ENCODE assay signal across 11 cellular contexts in genomic region chr4:36325499-36325898, GRCh38. TPM values are rescaled to one million over a fixed set of nuclear protein-coding genes. Genes with fewer than 3 reads are reported as not detected.
DNase-seq lines count a peak whose midpoint lies in the region; ATAC-seq, FAIRE-seq and TF ChIP-seq lines count a peak whose summit lies in the region.
"Had no signal": no experiment of that assay in that cellular context is flagged by ENCODE, and none has a peak within 500 bp of the region (broad histone marks: within the 10 kb centered on the region; RNA-seq: fewer than 3 reads in every experiment).

No MANE protein-coding gene starts in this region.

- TF ChIP-seq EP300 in HepG2 (IDR thresholded peaks at IDR 0.05; ENCODE audit: low read depth in 2 of 2, low read length in 2 of 2) = no peak
- TF ChIP-seq EP300 in HepG2 (CRISPR knock-in tag; IDR thresholded peaks at IDR 0.05; ENCODE audit: borderline replicate concordance) = no peak

- H3K27ac ChIP-seq in right lobe of liver (no peak overlapping the region), HepG2 (ENCODE audit: extremely low read length, insufficient read depth, low read length) (no peak overlapping the region)
- H3K27ac ChIP-seq: C4-2B had no signal

- no peaks in the 10 kb centered on the region for H3K79me2 ChIP-seq in HepG2 (ENCODE audit: insufficient read depth, low read length)

- no TSS peak for BruUV-seq in HepG2 (replicated peaks; lab: Mats Ljungman, UMichigan)

- no peaks in the 10 kb centered on the region for H4K20me1 ChIP-seq in HepG2 (ENCODE audit: insufficient read depth, low read length)

- no peak overlapping the region for H2AFZ ChIP-seq in HepG2 (ENCODE audit: low read length)

- ATAC-seq in right lobe of liver = peak; percentile 32 to 84 (median 56)
- no peak for ATAC-seq in HepG2
- ATAC-seq in HG02938 (IDR thresholded peaks at IDR 0.05; ENCODE audit: unreplicated experiment) = peak; percentile 91

- POLR2A ChIA-PET in HepG2 (lab: Yijun Ruan, JAX) = no interaction called here

- WGBS in right lobe of liver (ENCODE audit: insufficient coverage, low coverage, low lambda C conversion rate, missing lambda C conversion rate) = 43% methylated on average over 1 of the region's 1 CpG
- WGBS in HepG2 (ENCODE audit: low lambda C conversion rate) = 8% methylated on average over 1 of the region's 1 CpG

- intact Hi-C loops in right lobe of liver (cut with DNase I) (no loop called here), HepG2 (cut with micrococcal nuclease; ENCODE audit: unreplicated experiment) (no loop called here)

- FAIRE-seq in HepG2 (lab: Jason Lieb, UNC) = no peak
- FAIRE-seq: endometrium had no signal

- no peak overlapping the region for H3K4me2 ChIP-seq in HepG2 (ENCODE audit: low read depth, low read length)

- no peaks in the 10 kb centered on the region for H3K36me3 ChIP-seq in right lobe of liver
- no peaks in the 10 kb centered on the region for H3K36me3 ChIP-seq in HepG2 (replicated peaks in 1 of 2; ENCODE audit: control insufficient read depth in 1 of 2, insufficient read depth in 2 of 2, low read length in 2 of 2)

- CTCF ChIA-PET in HepG2 (lab: Yijun Ruan, JAX; ENCODE audit: low intra/inter-chr PET ratio, low total read pairs) = no interaction called here

- H3K9me3 ChIP-seq in right lobe of liver = no peaks in the 10 kb centered on the region
- no peaks in the 10 kb centered on the region for H3K9me3 ChIP-seq in HepG2 (ENCODE audit: low read length)

- TF ChIP-seq CTCF in right lobe of liver (IDR thresholded peaks at IDR 0.05) (no peak), HepG2 (CRISPR knock-in tag; IDR thresholded peaks at IDR 0.05) (no peak)

- no peak overlapping the region for H3K4me3 ChIP-seq in right lobe of liver
- H3K4me3 ChIP-seq in HepG2 (replicated peaks in 1 of 3; ENCODE audit: insufficient read depth in 1 of 3, low read depth in 2 of 3, low read length in 3 of 3) = no peak overlapping the region

- in situ Hi-C loops in HepG2 (cut with HindIII; ENCODE audit: extremely low pct_ligation_motif_present, low pct_unique_long_range_greater_than_20kb) = no loop called here

- TF ChIP-seq RAD21 in HepG2 (CRISPR knock-in tag; IDR thresholded peaks at IDR 0.05) = no peak

- H3K9ac ChIP-seq in HepG2 (ENCODE audit: insufficient read depth, low read depth, low read length) = no peak overlapping the region

- TF ChIP-seq POLR2A in right lobe of liver (IDR thresholded peaks at IDR 0.05) = no peak
- no peak for TF ChIP-seq POLR2A in HepG2 (IDR thresholded peaks at IDR 0.05; ENCODE audit: insufficient read depth in 1 of 2, low read depth in 2 of 2, low read length in 2 of 2)

- no peaks in the 10 kb centered on the region for H3K4me1 ChIP-seq in right lobe of liver
- H3K4me1 ChIP-seq in HepG2 (ENCODE audit: insufficient read depth, low read length) = no peaks in the 10 kb centered on the region

- DNase-seq in right lobe of liver (no peak), HepG2 (ENCODE audit: low spot score) (no peak), SKM-1 treated with dmso at 0.1 percent for 144 hours (lab: John Stamatoyannopoulos, UW; ENCODE audit: unreplicated experiment) (peak; percentile 17), HK-2 (ENCODE audit: unreplicated experiment) (no peak), GF-D8 (lab: John Stamatoyannopoulos, UW) (no peak), D341Med (ENCODE audit: low spot score) (no peak), DMS114 treated with DMSO at 0.1 percent for 48 hours (lab: John Stamatoyannopoulos, UW; ENCODE audit: unreplicated experiment) (no peak)
- DNase-seq: IMR-90 had no signal

- no peaks in the 10 kb centered on the region for H3K27me3 ChIP-seq in right lobe of liver
- no peaks in the 10 kb centered on the region for H3K27me3 ChIP-seq in HepG2 (ENCODE audit: control insufficient read depth in 1 of 2, insufficient read depth in 2 of 2, low read length in 2 of 2)

TF ChIP-seq in HepG2, 621 proteins besides CTCF, POLR2A, EP300 and RAD21 (continues in another document):
- TF ChIP-seq EEA1 (CRISPR knock-in tag; IDR thresholded peaks at IDR 0.05; ENCODE audit: borderline replicate concordance) = no peak
- TF ChIP-seq ZNF644 (CRISPR knock-in tag; IDR thresholded peaks at IDR 0.05; ENCODE audit: low read depth) = no peak
- no peak for TF ChIP-seq PPARG (CRISPR knock-in tag; conservative IDR thresholded peaks at IDR 0.05)
- no peak for TF ChIP-seq ELF3 (CRISPR knock-in tag; IDR thresholded peaks at IDR 0.05)
- TF ChIP-seq, protein P1, sequence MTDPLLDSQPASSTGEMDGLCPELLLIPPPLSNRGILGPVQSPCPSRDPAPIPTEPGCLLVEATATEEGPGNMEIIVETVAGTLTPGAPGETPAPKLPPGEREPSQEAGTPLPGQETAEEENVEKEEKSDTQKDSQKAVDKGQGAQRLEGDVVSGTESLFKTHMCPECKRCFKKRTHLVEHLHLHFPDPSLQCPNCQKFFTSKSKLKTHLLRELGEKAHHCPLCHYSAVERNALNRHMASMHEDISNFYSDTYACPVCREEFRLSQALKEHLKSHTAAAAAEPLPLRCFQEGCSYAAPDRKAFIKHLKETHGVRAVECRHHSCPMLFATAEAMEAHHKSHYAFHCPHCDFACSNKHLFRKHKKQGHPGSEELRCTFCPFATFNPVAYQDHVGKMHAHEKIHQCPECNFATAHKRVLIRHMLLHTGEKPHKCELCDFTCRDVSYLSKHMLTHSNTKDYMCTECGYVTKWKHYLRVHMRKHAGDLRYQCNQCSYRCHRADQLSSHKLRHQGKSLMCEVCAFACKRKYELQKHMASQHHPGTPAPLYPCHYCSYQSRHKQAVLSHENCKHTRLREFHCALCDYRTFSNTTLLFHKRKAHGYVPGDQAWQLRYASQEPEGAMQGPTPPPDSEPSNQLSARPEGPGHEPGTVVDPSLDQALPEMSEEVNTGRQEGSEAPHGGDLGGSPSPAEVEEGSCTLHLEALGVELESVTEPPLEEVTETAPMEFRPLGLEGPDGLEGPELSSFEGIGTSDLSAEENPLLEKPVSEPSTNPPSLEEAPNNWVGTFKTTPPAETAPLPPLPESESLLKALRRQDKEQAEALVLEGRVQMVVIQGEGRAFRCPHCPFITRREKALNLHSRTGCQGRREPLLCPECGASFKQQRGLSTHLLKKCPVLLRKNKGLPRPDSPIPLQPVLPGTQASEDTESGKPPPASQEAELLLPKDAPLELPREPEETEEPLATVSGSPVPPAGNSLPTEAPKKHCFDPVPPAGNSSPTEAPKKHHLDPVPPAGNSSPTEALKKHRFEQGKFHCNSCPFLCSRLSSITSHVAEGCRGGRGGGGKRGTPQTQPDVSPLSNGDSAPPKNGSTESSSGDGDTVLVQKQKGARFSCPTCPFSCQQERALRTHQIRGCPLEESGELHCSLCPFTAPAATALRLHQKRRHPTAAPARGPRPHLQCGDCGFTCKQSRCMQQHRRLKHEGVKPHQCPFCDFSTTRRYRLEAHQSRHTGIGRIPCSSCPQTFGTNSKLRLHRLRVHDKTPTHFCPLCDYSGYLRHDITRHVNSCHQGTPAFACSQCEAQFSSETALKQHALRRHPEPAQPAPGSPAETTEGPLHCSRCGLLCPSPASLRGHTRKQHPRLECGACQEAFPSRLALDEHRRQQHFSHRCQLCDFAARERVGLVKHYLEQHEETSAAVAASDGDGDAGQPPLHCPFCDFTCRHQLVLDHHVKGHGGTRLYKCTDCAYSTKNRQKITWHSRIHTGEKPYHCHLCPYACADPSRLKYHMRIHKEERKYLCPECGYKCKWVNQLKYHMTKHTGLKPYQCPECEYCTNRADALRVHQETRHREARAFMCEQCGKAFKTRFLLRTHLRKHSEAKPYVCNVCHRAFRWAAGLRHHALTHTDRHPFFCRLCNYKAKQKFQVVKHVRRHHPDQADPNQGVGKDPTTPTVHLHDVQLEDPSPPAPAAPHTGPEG (CRISPR knock-in tag; IDR thresholded peaks at IDR 0.05) = no peak
- no peak for TF ChIP-seq XRCC5 (optimal IDR thresholded peaks at IDR 0.05; ENCODE audit: low read length)
- no peak for TF ChIP-seq HNF4A (CRISPR knock-in tag; IDR thresholded peaks at IDR 0.05)
- TF ChIP-seq DNMT3B (CRISPR knock-in tag; conservative IDR thresholded peaks at IDR 0.05) = no peak
- TF ChIP-seq CSRNP1 (CRISPR knock-in tag; IDR thresholded peaks at IDR 0.05) = no peak

RNA-seq across cellular contexts. Expression of gene DTHD1, which starts 44.1 kb away (rescaled TPM):
- total RNA-seq in right lobe of liver (under 1 TPM in 4 of 6 experiments, not detected in 2; 0.07 to 0.12 (median 0.12) TPM), HepG2 (2016; rRNA removed; fragmentation: Illumina TruSeq; extraction: Trizol) (not detected in 2 replicates)
- not detected in 2 replicates for total RNA-seq in HepG2 (2016; cell fraction: cytosol; rRNA removed; fragmentation: Illumina TruSeq; extraction: Trizol; ENCODE audit: low read depth)
- total RNA-seq in HepG2 (2016; cell fraction: insoluble cytoplasmic fraction; rRNA removed; fragmentation: Illumina TruSeq; extraction: Trizol) = not detected in 2 replicates
- total RNA-seq in HepG2 (2016; cell fraction: membrane; rRNA removed; fragmentation: Illumina TruSeq; extraction: Trizol) = not detected in 2 replicates
- not detected in 2 replicates for total RNA-seq in HepG2 (2016; cell fraction: nucleus; rRNA removed; fragmentation: Illumina TruSeq; extraction: Trizol)
- polyA plus RNA-seq in HepG2 (2011; rRNA removed) = not detected in 2 replicates
- not detected in 2 replicates for polyA plus RNA-seq in HepG2 (2011; cell fraction: cytosol; rRNA removed)
- polyA plus RNA-seq in HepG2 (2011; cell fraction: nucleus; rRNA removed) = not detected in 2 replicates
- not detected in 2 replicates for polyA plus RNA-seq in HepG2 (2012)
- not detected in 2 replicates for polyA plus RNA-seq in HepG2 (2016; cell fraction: cytosol; fragmentation: Illumina TruSeq; extraction: Trizol; ENCODE audit: low read depth)
- not detected in 2 replicates for polyA plus RNA-seq in HepG2 (2016; cell fraction: insoluble cytoplasmic fraction; fragmentation: Illumina TruSeq; extraction: Trizol; ENCODE audit: low read depth)
- not detected in 2 replicates for polyA plus RNA-seq in HepG2 (2016; cell fraction: membrane; fragmentation: Illumina TruSeq; extraction: Trizol; ENCODE audit: low read depth)
- not detected in 2 replicates for polyA plus RNA-seq in HepG2 (2016; cell fraction: nucleus; fragmentation: Illumina TruSeq; extraction: Trizol; ENCODE audit: insufficient read depth, low read depth)
- polyA minus RNA-seq in HepG2 (2011; rRNA and poly(A)+ RNA removed; ENCODE audit: low replicate concordance) = not detected in 2 replicates
- not detected in 2 replicates for polyA minus RNA-seq in HepG2 (2011; cell fraction: cytosol; rRNA and poly(A)+ RNA removed)
- polyA minus RNA-seq in HepG2 (2011; cell fraction: nucleus; rRNA and poly(A)+ RNA removed) = not detected in 2 replicates
- total RNA-seq: IMR-90 had no signal
- polyA plus RNA-seq: IMR-90 had no signal
